Comparison of ENCODE assay signal across 1 cellular context in genomic region chr7:105016083-105017075, GRCh38.
TF ChIP-seq lines count a peak whose summit lies in the region.

No MANE protein-coding gene starts in this region.

TF ChIP-seq in HepG2, 621 proteins besides CTCF, POLR2A, EP300 and RAD21 (continued from another document):
- TF ChIP-seq, protein P1, sequence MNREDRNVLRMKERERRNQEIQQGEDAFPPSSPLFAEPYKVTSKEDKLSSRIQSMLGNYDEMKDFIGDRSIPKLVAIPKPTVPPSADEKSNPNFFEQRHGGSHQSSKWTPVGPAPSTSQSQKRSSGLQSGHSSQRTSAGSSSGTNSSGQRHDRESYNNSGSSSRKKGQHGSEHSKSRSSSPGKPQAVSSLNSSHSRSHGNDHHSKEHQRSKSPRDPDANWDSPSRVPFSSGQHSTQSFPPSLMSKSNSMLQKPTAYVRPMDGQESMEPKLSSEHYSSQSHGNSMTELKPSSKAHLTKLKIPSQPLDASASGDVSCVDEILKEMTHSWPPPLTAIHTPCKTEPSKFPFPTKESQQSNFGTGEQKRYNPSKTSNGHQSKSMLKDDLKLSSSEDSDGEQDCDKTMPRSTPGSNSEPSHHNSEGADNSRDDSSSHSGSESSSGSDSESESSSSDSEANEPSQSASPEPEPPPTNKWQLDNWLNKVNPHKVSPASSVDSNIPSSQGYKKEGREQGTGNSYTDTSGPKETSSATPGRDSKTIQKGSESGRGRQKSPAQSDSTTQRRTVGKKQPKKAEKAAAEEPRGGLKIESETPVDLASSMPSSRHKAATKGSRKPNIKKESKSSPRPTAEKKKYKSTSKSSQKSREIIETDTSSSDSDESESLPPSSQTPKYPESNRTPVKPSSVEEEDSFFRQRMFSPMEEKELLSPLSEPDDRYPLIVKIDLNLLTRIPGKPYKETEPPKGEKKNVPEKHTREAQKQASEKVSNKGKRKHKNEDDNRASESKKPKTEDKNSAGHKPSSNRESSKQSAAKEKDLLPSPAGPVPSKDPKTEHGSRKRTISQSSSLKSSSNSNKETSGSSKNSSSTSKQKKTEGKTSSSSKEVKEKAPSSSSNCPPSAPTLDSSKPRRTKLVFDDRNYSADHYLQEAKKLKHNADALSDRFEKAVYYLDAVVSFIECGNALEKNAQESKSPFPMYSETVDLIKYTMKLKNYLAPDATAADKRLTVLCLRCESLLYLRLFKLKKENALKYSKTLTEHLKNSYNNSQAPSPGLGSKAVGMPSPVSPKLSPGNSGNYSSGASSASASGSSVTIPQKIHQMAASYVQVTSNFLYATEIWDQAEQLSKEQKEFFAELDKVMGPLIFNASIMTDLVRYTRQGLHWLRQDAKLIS (CRISPR knock-in tag; IDR thresholded peaks at IDR 0.05), result no peak
- TF ChIP-seq FLYWCH1 (CRISPR knock-in tag; IDR thresholded peaks at IDR 0.05) (no peak), ZFP1 (CRISPR knock-in tag; IDR thresholded peaks at IDR 0.05) (no peak), HMGA1 (CRISPR knock-in tag; conservative IDR thresholded peaks at IDR 0.05) (no peak), CCDC6 (CRISPR knock-in tag; IDR thresholded peaks at IDR 0.05) (no peak), ZNF350 (CRISPR knock-in tag; IDR thresholded peaks at IDR 0.05; ENCODE audit: borderline replicate concordance, low read depth) (no peak), ZNF34 (CRISPR knock-in tag; IDR thresholded peaks at IDR 0.05; ENCODE audit: borderline replicate concordance) (no peak), ZNF484 (CRISPR knock-in tag; IDR thresholded peaks at IDR 0.05; ENCODE audit: borderline replicate concordance, low read depth) (no peak), ZFYVE20 (CRISPR knock-in tag; IDR thresholded peaks at IDR 0.05; ENCODE audit: borderline replicate concordance, low read depth) (no peak), RXRB (CRISPR knock-in tag; IDR thresholded peaks at IDR 0.05; ENCODE audit: borderline replicate concordance) (no peak)
- TF ChIP-seq, protein P2, sequence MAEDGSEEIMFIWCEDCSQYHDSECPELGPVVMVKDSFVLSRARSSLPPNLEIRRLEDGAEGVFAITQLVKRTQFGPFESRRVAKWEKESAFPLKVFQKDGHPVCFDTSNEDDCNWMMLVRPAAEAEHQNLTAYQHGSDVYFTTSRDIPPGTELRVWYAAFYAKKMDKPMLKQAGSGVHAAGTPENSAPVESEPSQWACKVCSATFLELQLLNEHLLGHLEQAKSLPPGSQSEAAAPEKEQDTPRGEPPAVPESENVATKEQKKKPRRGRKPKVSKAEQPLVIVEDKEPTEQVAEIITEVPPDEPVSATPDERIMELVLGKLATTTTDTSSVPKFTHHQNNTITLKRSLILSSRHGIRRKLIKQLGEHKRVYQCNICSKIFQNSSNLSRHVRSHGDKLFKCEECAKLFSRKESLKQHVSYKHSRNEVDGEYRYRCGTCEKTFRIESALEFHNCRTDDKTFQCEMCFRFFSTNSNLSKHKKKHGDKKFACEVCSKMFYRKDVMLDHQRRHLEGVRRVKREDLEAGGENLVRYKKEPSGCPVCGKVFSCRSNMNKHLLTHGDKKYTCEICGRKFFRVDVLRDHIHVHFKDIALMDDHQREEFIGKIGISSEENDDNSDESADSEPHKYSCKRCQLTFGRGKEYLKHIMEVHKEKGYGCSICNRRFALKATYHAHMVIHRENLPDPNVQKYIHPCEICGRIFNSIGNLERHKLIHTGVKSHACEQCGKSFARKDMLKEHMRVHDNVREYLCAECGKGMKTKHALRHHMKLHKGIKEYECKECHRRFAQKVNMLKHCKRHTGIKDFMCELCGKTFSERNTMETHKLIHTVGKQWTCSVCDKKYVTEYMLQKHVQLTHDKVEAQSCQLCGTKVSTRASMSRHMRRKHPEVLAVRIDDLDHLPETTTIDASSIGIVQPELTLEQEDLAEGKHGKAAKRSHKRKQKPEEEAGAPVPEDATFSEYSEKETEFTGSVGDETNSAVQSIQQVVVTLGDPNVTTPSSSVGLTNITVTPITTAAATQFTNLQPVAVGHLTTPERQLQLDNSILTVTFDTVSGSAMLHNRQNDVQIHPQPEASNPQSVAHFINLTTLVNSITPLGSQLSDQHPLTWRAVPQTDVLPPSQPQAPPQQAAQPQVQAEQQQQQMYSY (CRISPR knock-in tag; IDR thresholded peaks at IDR 0.05), result no peak
